8 cellular contexts compared by ENCODE assay signal in genomic region chr1:161044535-161044907, GRCh38. TPM values are rescaled to one million over a fixed set of nuclear protein-coding genes. Genes with fewer than 3 reads are reported as not detected.
A peak's percentile ranks its signal among the peaks of the same experiment; 100 is the strongest.
DNase-seq lines count a peak whose midpoint lies in the region; ATAC-seq, FAIRE-seq and TF ChIP-seq lines count a peak whose summit lies in the region.

No MANE protein-coding gene starts in this region.

- peak overlapping the region; percentile 88 for H3K4me3 Mint-ChIP-seq in stimulated activated naive CD8-positive, alpha-beta T cell treated with anti-CD3 and anti-CD28 coated beads, Interleukin-15, Interleukin-2, amounts not matched to agents 100 ng/mL and 50 ng/mL, for 24 hours

- peaks cover 13% of the 10 kb centered on the region for H3K9me3 ChIP-seq in mesodermal cell (ENCODE audit: control insufficient read depth, low read length)

- H3K9me3 Mint-ChIP-seq in stimulated activated naive CD8-positive, alpha-beta T cell treated with anti-CD3 and anti-CD28 coated beads, Interleukin-15, Interleukin-2, amounts not matched to agents 100 ng/mL and 50 ng/mL, for 24 hours = no peaks in the 10 kb centered on the region

- peak overlapping the region; percentile 96 for H3K27ac Mint-ChIP-seq in stimulated activated naive CD8-positive, alpha-beta T cell treated with anti-CD3 and anti-CD28 coated beads, Interleukin-15, Interleukin-2, amounts not matched to agents 100 ng/mL and 50 ng/mL, for 24 hours

- peak overlapping the region; percentile 56 for H3K4me3 ChIP-seq in bronchial epithelial cell (ENCODE audit: low read depth, low read length)
- peak overlapping the region; percentile 84 for H3K4me3 ChIP-seq in mesodermal cell (ENCODE audit: extremely low read depth, insufficient read depth, low read length, poor library complexity, severe bottlenecking)

- ATAC-seq in stimulated activated naive CD8-positive, alpha-beta T cell treated with anti-CD3 and anti-CD28 coated beads, Interleukin-15, Interleukin-2, amounts not matched to agents 100 U/mL and 50 U/mL, for 24 hours = no peak
- ATAC-seq in HG03354 (IDR thresholded peaks at IDR 0.05; ENCODE audit: poor library complexity, severe bottlenecking, unreplicated experiment) = no peak

- H3K4me1 ChIP-seq in mesodermal cell (ENCODE audit: control insufficient read depth, insufficient read depth, low read length, poor library complexity, severe bottlenecking) = no peaks in the 10 kb centered on the region

- peak overlapping the region; percentile 96 for H3K27ac ChIP-seq in mesodermal cell (ENCODE audit: low read depth, low read length, severe bottlenecking)

- no peak for DNase-seq in stimulated activated naive CD8-positive, alpha-beta T cell treated with anti-CD3 and anti-CD28 coated beads, Interleukin-15, Interleukin-2, amounts not matched to agents 100 U/mL and 50 U/mL, for 24 hours
- DNase-seq in bronchial epithelial cell (ENCODE audit: low read depth) (no peak), A172 (ENCODE audit: low spot score) (no peak), NOMO-1 treated with dmso at 0.1 percent for 144 hours (lab: John Stamatoyannopoulos, UW; ENCODE audit: unreplicated experiment) (no peak), OCI-M1 (lab: John Stamatoyannopoulos, UW) (no peak)

- TF ChIP-seq CTCF in bronchial epithelial cell (IDR thresholded peaks at IDR 0.05; ENCODE audit: insufficient read depth, low read length, severe bottlenecking) = no peak

- H3K36me3 ChIP-seq in bronchial epithelial cell (ENCODE audit: control insufficient read depth, insufficient read depth, low read length) (peaks cover 21% of the 10 kb centered on the region), mesodermal cell (ENCODE audit: control insufficient read depth, insufficient read depth, low read length) (peaks cover 42% of the 10 kb centered on the region)

- FAIRE-seq in bronchial epithelial cell (lab: Jason Lieb, UNC) = no peak

- peaks cover 51% of the 10 kb centered on the region for H3K4me1 Mint-ChIP-seq in stimulated activated naive CD8-positive, alpha-beta T cell treated with anti-CD3 and anti-CD28 coated beads, Interleukin-15, Interleukin-2, amounts not matched to agents 100 ng/mL and 50 ng/mL, for 24 hours (ENCODE audit: low read depth)

- no peaks in the 10 kb centered on the region for H3K27me3 Mint-ChIP-seq in stimulated activated naive CD8-positive, alpha-beta T cell treated with anti-CD3 and anti-CD28 coated beads, Interleukin-15, Interleukin-2, amounts not matched to agents 100 ng/mL and 50 ng/mL, for 24 hours

- H3K27me3 ChIP-seq in bronchial epithelial cell (ENCODE audit: control insufficient read depth, insufficient read depth, low read length) = no peaks in the 10 kb centered on the region

- peaks cover 65% of the 10 kb centered on the region for H3K36me3 Mint-ChIP-seq in stimulated activated naive CD8-positive, alpha-beta T cell treated with anti-CD3 and anti-CD28 coated beads, Interleukin-15, Interleukin-2, amounts not matched to agents 100 ng/mL and 50 ng/mL, for 24 hours (ENCODE audit: low read depth)

RNA-seq across cellular contexts. Expression of gene USF1, which starts 1.3 kb away (rescaled TPM):
- 58.4 and 70.2 TPM in 2 replicates for total RNA-seq in bronchial epithelial cell
- polyA plus RNA-seq in mesodermal cell (2013, experiment 1 of 2) = 52.1 TPM
- polyA plus RNA-seq in mesodermal cell (2013, experiment 2 of 2) = 51.3 TPM
- total RNA-seq in A172 (2014; rRNA removed; shearing (Covaris generic)) = 79.9 and 107 TPM in 2 replicates

RNA-seq across cellular contexts. Expression of gene TSTD1, which starts 5.8 kb away (rescaled TPM):
- 55.5 and 87.1 TPM in 2 replicates for total RNA-seq in bronchial epithelial cell
- 19.0 TPM for polyA plus RNA-seq in mesodermal cell (2013, experiment 1 of 2)
- polyA plus RNA-seq in mesodermal cell (2013, experiment 2 of 2) = 13.6 TPM
- total RNA-seq in A172 (2014; rRNA removed; shearing (Covaris generic)) = not detected in 2 replicates

RNA-seq across cellular contexts. Expression of gene F11R, which starts 23.6 kb away (rescaled TPM):
- 269 and 280 TPM in 2 replicates for total RNA-seq in bronchial epithelial cell
- polyA plus RNA-seq in mesodermal cell (2013, experiment 1 of 2) = 118 TPM
- 90.7 TPM for polyA plus RNA-seq in mesodermal cell (2013, experiment 2 of 2)
- 7.3 and 9.2 TPM in 2 replicates for total RNA-seq in A172 (2014; rRNA removed; shearing (Covaris generic))

RNA-seq across cellular contexts. Expression of gene ARHGAP30, which starts 25.2 kb away (rescaled TPM):
- total RNA-seq in bronchial epithelial cell = 1.3 and 3.1 TPM in 2 replicates
- polyA plus RNA-seq in mesodermal cell (2013, experiment 1 of 2) = 0.11 TPM
- polyA plus RNA-seq in mesodermal cell (2013, experiment 2 of 2) = 0.10 TPM
- 0.07 and 0.38 TPM in 2 replicates for total RNA-seq in A172 (2014; rRNA removed; shearing (Covaris generic))

RNA-seq across cellular contexts. Expression of gene NECTIN4, which starts 44.8 kb away (rescaled TPM):
- 108 and 200 TPM in 2 replicates for total RNA-seq in bronchial epithelial cell
- polyA plus RNA-seq in mesodermal cell (2013, experiment 1 of 2) = 0.37 TPM
- polyA plus RNA-seq in mesodermal cell (2013, experiment 2 of 2) = 0.56 TPM
- 1.6 and 2.2 TPM in 2 replicates for total RNA-seq in A172 (2014; rRNA removed; shearing (Covaris generic))

Comparison
In these comparisons a context has a peak if more than half of its experiments do, and no peak if none do; other contexts are left out.
1. RNA of gene TSTD1, which starts 5.8 kb away (total RNA-seq): 55.5 to 87.1 TPM in bronchial epithelial cell; not detected in A172; every median in the first group is over 10 times any median in the second.
2. RNA of gene F11R, which starts 23.6 kb away (total RNA-seq): 269 to 280 TPM in bronchial epithelial cell; 7.3 to 9.2 TPM in A172; every median in the first group is over 10 times any median in the second.